Comparison of ENCODE assay signal across 1 cellular context in the genomic region with DNA sequence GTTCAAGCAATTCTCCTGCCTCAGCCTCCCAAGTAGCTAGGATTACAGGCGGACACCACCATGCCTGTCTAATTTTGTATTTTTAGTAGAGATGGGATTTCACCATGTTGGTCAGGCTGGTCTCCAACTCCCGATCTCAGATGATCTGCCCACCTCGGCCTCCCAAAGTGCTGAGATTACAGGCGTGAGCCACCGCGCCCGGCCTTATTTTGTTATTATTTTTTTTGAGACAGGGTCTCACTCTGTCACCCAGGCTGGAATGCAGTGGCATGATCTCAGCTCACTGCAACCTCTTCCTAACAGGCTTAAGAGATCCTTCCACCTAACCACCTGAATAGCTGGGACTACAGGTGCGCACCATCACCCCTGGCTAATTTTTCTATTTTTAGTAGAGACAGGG. TPM values are rescaled to one million over a fixed set of nuclear protein-coding genes. Genes with fewer than 3 reads are reported as not detected.
"Had no signal": no experiment of that assay in that cellular context is flagged by ENCODE, and none has a peak within 500 bp of the region (broad histone marks: within the 10 kb centered on the region; RNA-seq: fewer than 3 reads in every experiment).

No MANE protein-coding gene starts in this region.

RNA-seq across cellular contexts. Expression of a gene that starts 27.5 kb away (rescaled TPM):
- polyA plus RNA-seq: immature natural killer cell had no signal
